In genomic region chr1:116514708-116515525, GRCh38 we compare ENCODE assay signal across 9 cellular contexts. TPM values are rescaled to one million over a fixed set of nuclear protein-coding genes. Genes with fewer than 3 reads are reported as not detected.
DNase-seq lines count a peak whose midpoint lies in the region; ATAC-seq and TF ChIP-seq lines count a peak whose summit lies in the region.
"Had no signal": no experiment of that assay in that cellular context is flagged by ENCODE, and none has a peak within 500 bp of the region (broad histone marks: within the 10 kb centered on the region; RNA-seq: fewer than 3 reads in every experiment).

No MANE protein-coding gene starts in this region.

- H3K4me1 ChIP-seq in SK-N-SH (ENCODE audit: control insufficient read depth in 1 of 2, insufficient read depth in 2 of 2, low read depth in 1 of 2, low read length in 1 of 2): peaks cover 0 to 39% of the 10 kb centered on the region in 2 experiments; a peak in 2 of 4 replicates
- H3K4me1 ChIP-seq: body of pancreas had no signal

- 90% methylated on average over 8 of the region's 8 CpGs for WGBS in SK-N-SH (ENCODE audit: low lambda C conversion rate)

- no peak overlapping the region for H3K4me3 ChIP-seq in SK-N-SH (ENCODE audit: low read depth in 2 of 2, low read length in 1 of 2)
- H3K4me3 ChIP-seq: body of pancreas had no signal

- no peak for TF ChIP-seq RAD21 in SK-N-SH (IDR thresholded peaks at IDR 0.05; ENCODE audit: low read length)

- H3K79me2 ChIP-seq in SK-N-SH (ENCODE audit: insufficient read depth): no peaks in the 10 kb centered on the region

- no peak overlapping the region for H3K9ac ChIP-seq in SK-N-SH

- ATAC-seq in SK-N-SH treated with all-trans-retinoic acid at 6 μM for 48 hours: peak; percentile 33; the same call in 1 of the 3 replicates
- ATAC-seq in HG03103 (IDR thresholded peaks at IDR 0.05; ENCODE audit: low read depth, unreplicated experiment): peak; percentile 67
- ATAC-seq: body of pancreas had no signal

- H3K27ac ChIP-seq in SK-N-SH (ENCODE audit: low read depth in 2 of 2, low read length in 1 of 2) (peak overlapping the region in 1 of 2 experiments; percentile 91; a peak in 3 of 4 replicates), caudate nucleus (ENCODE audit: low read depth, low read length) (peak overlapping the region; percentile 48)

- H2AFZ ChIP-seq in SK-N-SH (ENCODE audit: low read depth): no peak overlapping the region; the same call in 1 of the 2 replicates

- peaks cover 2 to 7% of the 10 kb centered on the region in 2 experiments for H3K36me3 ChIP-seq in SK-N-SH (replicated peaks in 1 of 2; ENCODE audit: control insufficient read depth in 1 of 2, insufficient read depth in 2 of 2, low read length in 1 of 2)

- H3F3A ChIP-seq in SK-N-SH (replicated peaks; ENCODE audit: insufficient read depth): peaks cover 6% of the 10 kb centered on the region

- no peak overlapping the region for H3K4me2 ChIP-seq in SK-N-SH

- CTCF ChIA-PET in SK-N-SH (lab: Yijun Ruan, JAX): interaction anchor here (0.9 to 6.8 kb wide), 7 partner anchors 14 to 375 kb away, joined by 3 to 36 read pairs (median 6); no protein-coding TSS in a partner anchor

- TF ChIP-seq CTCF in SK-N-SH (IDR thresholded peaks at IDR 0.05): no peak

- TF ChIP-seq EP300 in SK-N-SH (IDR thresholded peaks at IDR 0.05; ENCODE audit: borderline replicate concordance in 1 of 2, low read depth in 1 of 2, low read length in 1 of 2): no peak

- H3K9me2 ChIP-seq in SK-N-SH: no peaks in the 10 kb centered on the region

- H4K20me1 ChIP-seq in SK-N-SH (ENCODE audit: insufficient read depth): no peaks in the 10 kb centered on the region

- H3K27me3 ChIP-seq in SK-N-SH (ENCODE audit: insufficient read depth): no peaks in the 10 kb centered on the region
- H3K27me3 ChIP-seq: body of pancreas had no signal

- no peaks in the 10 kb centered on the region for H3K9me3 ChIP-seq in SK-N-SH
- H3K9me3 ChIP-seq: body of pancreas had no signal

- DNase-seq in SK-N-SH (no peak), T-helper 2 cell (peak in 4 of 5 experiments; percentile 44 to 92 (median 68)), caudate nucleus (lab: John Stamatoyannopoulos, UW) (no peak), amniotic stem cell (lab: John Stamatoyannopoulos, UW) (no peak), HuH-7.5 (ENCODE audit: low spot score) (no peak)
- peak in 2 of 3 donors; percentile 49 to 60 for DNase-seq in stimulated activated CD4-positive, alpha-beta T cell treated with anti-CD3 and anti-CD28 coated beads, TNF-alpha, amount 100 ng/mL, for 48 hours (ENCODE audit: low read depth in 3 of 3)

- POLR2A ChIA-PET in SK-N-SH (lab: Yijun Ruan, JAX): no interaction called here

TF ChIP-seq in SK-N-SH treated with all-trans-retinoic acid at 6 μM for 48 hours, 23 proteins besides CTCF, POLR2A, EP300 and RAD21:
- TF ChIP-seq ZNF70 (CRISPR knock-in tag; IDR thresholded peaks at IDR 0.05): peak; percentile 98
- TF ChIP-seq SNAI2 (CRISPR knock-in tag; IDR thresholded peaks at IDR 0.05): no peak

TF ChIP-seq in SK-N-SH, 30 proteins besides CTCF, POLR2A, EP300 and RAD21:
- TF ChIP-seq USF1 (IDR thresholded peaks at IDR 0.05; ENCODE audit: borderline replicate concordance, low read depth) (no peak), GABPA (IDR thresholded peaks at IDR 0.05; ENCODE audit: low read depth) (no peak), USF2 (IDR thresholded peaks at IDR 0.05; ENCODE audit: borderline replicate concordance, low read depth, low read length) (no peak), FOXM1 (IDR thresholded peaks at IDR 0.05; ENCODE audit: low read depth) (no peak), FOXJ3 (CRISPR knock-in tag; IDR thresholded peaks at IDR 0.05) (no peak), MAX (IDR thresholded peaks at IDR 0.05; ENCODE audit: low read depth) (no peak)

RNA-seq across cellular contexts. Expression of gene CD58, which starts 55.9 kb away (rescaled TPM):
- 18.1 and 25.9 TPM in 2 replicates for polyA plus RNA-seq in SK-N-SH (2012; rRNA removed)
- polyA plus RNA-seq in SK-N-SH (2012; cell fraction: cytosol; rRNA removed): 27.7 and 30.0 TPM in 2 replicates
- 6.1 and 18.3 TPM in 2 replicates for polyA plus RNA-seq in SK-N-SH (2012; cell fraction: nucleus; rRNA removed)

Comparison
In these comparisons a context has a peak if more than half of its experiments do, and no peak if none do; other contexts are left out.
1. DNase-seq: peak in T-helper 2 cell (4 of 5) and stimulated activated CD4-positive, alpha-beta T cell treated with anti-CD3 and anti-CD28 coated beads, TNF-alpha, amount 100 ng/mL, for 48 hours (2 of 3); none in SK-N-SH (single experiment), caudate nucleus (0 of 61), amniotic stem cell (single experiment) and HuH-7.5 (single experiment).